ENCODE assay signal across 12 cellular contexts in the genomic region with DNA sequence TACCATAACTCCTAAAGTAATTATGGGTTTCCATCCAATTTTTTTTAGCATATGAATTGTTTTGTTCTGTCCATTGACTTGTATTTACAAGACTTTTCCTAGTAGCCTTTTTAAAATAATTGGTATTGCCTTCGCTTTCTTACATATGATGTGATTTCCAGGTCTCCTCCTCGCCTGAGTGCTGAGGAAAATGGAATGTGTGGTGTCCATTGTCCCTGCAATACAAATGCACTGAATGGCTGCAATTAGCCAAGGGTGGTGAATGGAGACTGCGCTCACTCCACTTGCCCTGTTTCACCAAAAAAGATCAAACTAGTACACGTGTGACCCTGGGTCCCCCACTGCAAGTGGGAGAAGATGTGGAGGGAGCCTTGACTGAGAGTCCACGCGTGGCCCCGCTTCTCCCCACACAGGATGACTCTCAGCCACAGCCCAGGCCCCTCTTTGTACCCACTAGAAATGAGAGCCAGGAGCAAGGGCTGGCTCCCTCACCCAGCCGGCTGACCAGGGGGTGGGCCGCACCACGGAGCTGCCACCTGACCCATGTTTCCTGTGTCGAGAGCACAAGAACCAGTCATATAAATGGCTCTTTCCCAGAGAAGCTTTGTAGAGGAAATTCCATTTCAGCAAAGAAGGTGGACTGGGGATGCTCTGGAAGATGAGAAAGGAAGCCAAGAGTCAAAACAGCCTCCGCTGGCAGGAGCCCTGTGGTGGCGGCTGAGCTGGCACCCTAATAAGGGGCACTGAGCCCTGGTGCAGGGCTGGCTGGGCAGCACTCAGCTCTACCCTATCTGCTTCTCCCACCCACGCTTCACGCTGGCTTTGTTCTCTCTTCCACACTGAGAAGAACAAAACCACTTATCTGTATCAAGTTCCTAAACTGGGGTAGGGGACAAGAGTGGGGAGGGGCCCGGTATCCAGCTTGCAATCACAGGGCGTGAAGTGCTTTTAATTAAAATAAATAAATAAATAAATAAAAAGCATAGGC. TPM values are rescaled to one million over a fixed set of nuclear protein-coding genes. Genes with fewer than 3 reads are reported as not detected.
DNase-seq lines count a peak whose midpoint lies in the region; ATAC-seq, FAIRE-seq and TF ChIP-seq lines count a peak whose summit lies in the region.
"Had no signal": no experiment of that assay in that cellular context is flagged by ENCODE, and none has a peak within 500 bp of the region (broad histone marks: within the 10 kb centered on the region; RNA-seq: fewer than 3 reads in every experiment).

No MANE protein-coding gene starts in this region.

- H3K9me3 Mint-ChIP-seq in natural killer cell: no peaks in the 10 kb centered on the region
- H3K9me3 Mint-ChIP-seq: activated naive CD4-positive, alpha-beta T cell treated with anti-CD3 and anti-CD28 coated beads, Interleukin-2, amount 10 ng/mL, durations not matched to agents 7 days and 5 days; mesothelial cell of epicardium had no signal

- H3K4me1 Mint-ChIP-seq in natural killer cell: peaks cover 76 to 83% of the 10 kb centered on the region in 2 donors

- intact Hi-C loops in right lobe of liver (cut with DNase I) (no loop called here), HepG2 (cut with micrococcal nuclease; ENCODE audit: unreplicated experiment) (no loop called here), K562 (cut with micrococcal nuclease) (loop anchor here (2.0 kb wide), 1 partner anchor 49 kb away; no protein-coding TSS in a partner anchor), natural killer cell (cut with micrococcal nuclease) (no loop called here), aorta (cut with DNase I) (no loop called here)

- DNase-seq in right lobe of liver (peak in 2 of 3 donors; percentile 13 to 43), HepG2 (ENCODE audit: low spot score) (no peak), K562 (ENCODE audit: extremely low read depth in 1 of 4, low spot score in 3 of 4) (no peak), natural killer cell (no peak), aorta (peak; percentile 26 to 51), HK-2 (ENCODE audit: unreplicated experiment) (no peak)
- DNase-seq: activated naive CD4-positive, alpha-beta T cell treated with anti-CD3 and anti-CD28 coated beads, Interleukin-2, amount 10 ng/mL, durations not matched to agents 7 days and 5 days; NCI-H2081 treated with DMSO at 0.1 percent for 48 hours had no signal

- H2AFZ ChIP-seq in HepG2 (ENCODE audit: low read length) (no peak overlapping the region), K562 (ENCODE audit: low read depth, low read length) (no peak overlapping the region)

- peaks cover 7% of the 10 kb centered on the region for H3K36me3 Mint-ChIP-seq in natural killer cell

- peak overlapping the region; percentile 71 for H3K4me3 Mint-ChIP-seq in natural killer cell
- H3K4me3 Mint-ChIP-seq: activated naive CD4-positive, alpha-beta T cell treated with anti-CD3 and anti-CD28 coated beads, Interleukin-2, amount 10 ng/mL, durations not matched to agents 7 days and 5 days; mesothelial cell of epicardium had no signal

- TF ChIP-seq EP300 in HepG2 (IDR thresholded peaks at IDR 0.05; ENCODE audit: low read depth in 2 of 2, low read length in 2 of 2): no peak
- no peak for TF ChIP-seq EP300 in HepG2 (CRISPR knock-in tag; IDR thresholded peaks at IDR 0.05; ENCODE audit: borderline replicate concordance)
- TF ChIP-seq EP300 in K562 (IDR thresholded peaks at IDR 0.05; ENCODE audit: low read length): no peak

- FAIRE-seq in HepG2 (lab: Jason Lieb, UNC): no peak
- FAIRE-seq in K562 (lab: Jason Lieb, UNC): no peak
- FAIRE-seq: bronchial epithelial cell had no signal

- in situ Hi-C loops in HepG2 (cut with HindIII; ENCODE audit: extremely low pct_ligation_motif_present, low pct_unique_long_range_greater_than_20kb): no loop called here
- in situ Hi-C loops in K562 (cut with MboI): no loop called here

- POLR2A ChIA-PET in HepG2 (lab: Yijun Ruan, JAX): no interaction called here
- POLR2A ChIA-PET in K562 (lab: Yijun Ruan, JAX): interaction anchor here (0.8 to 1.1 kb wide), 4 partner anchors 12 to 225 kb away, joined by 3 to 4 read pairs (median 4); no protein-coding TSS in a partner anchor

- no peak for TF ChIP-seq CTCF in right lobe of liver (IDR thresholded peaks at IDR 0.05)
- no peak for TF ChIP-seq CTCF in HepG2 (CRISPR knock-in tag; IDR thresholded peaks at IDR 0.05)
- no peak for TF ChIP-seq CTCF in K562 (IDR thresholded peaks at IDR 0.05 in 2 of 3, conservative IDR thresholded peaks at IDR 0.05 in 1 of 3; ENCODE audit: insufficient read depth in 2 of 3, low read depth in 1 of 3, low read length in 3 of 3)
- no peak for TF ChIP-seq CTCF in natural killer cell (IDR thresholded peaks at IDR 0.05)

- H3K27me3 ChIP-seq in right lobe of liver: no peaks in the 10 kb centered on the region
- no peaks in the 10 kb centered on the region for H3K27me3 ChIP-seq in HepG2 (ENCODE audit: control insufficient read depth in 1 of 2, insufficient read depth in 2 of 2, low read length in 2 of 2)
- H3K27me3 ChIP-seq in K562 (ENCODE audit: control insufficient read depth in 2 of 2, insufficient read depth in 2 of 2, low read length in 2 of 2): no peaks in the 10 kb centered on the region
- no peaks in the 10 kb centered on the region for H3K27me3 ChIP-seq in aorta (ENCODE audit: control insufficient read depth in 1 of 2, insufficient read depth in 2 of 2, low read length in 1 of 2)

- no peak overlapping the region for H3K27ac ChIP-seq in right lobe of liver
- H3K27ac ChIP-seq in HepG2 (ENCODE audit: extremely low read length, insufficient read depth, low read length): no peak overlapping the region
- peak overlapping the region; percentile 68; the same call in 2 of the 3 replicates for H3K27ac ChIP-seq in K562 (ENCODE audit: extremely low read depth, low read depth, low read length)
- no peak overlapping the region for H3K27ac ChIP-seq in aorta (ENCODE audit: low read depth in 1 of 2, low read length in 2 of 2)

- H3K79me2 ChIP-seq in HepG2 (ENCODE audit: insufficient read depth, low read length) (no peaks in the 10 kb centered on the region), K562 (ENCODE audit: control insufficient read depth, insufficient read depth, low read length) (peaks cover 7% of the 10 kb centered on the region; the same call in 2 of the 3 replicates)

- no peaks in the 10 kb centered on the region for H3K4me1 ChIP-seq in right lobe of liver
- no peaks in the 10 kb centered on the region for H3K4me1 ChIP-seq in HepG2 (ENCODE audit: insufficient read depth, low read length)
- H3K4me1 ChIP-seq in K562 (replicated peaks in 1 of 2; ENCODE audit: control insufficient read depth in 2 of 2, insufficient read depth in 2 of 2, low read length in 2 of 2): peaks cover 51 to 53% of the 10 kb centered on the region in 2 experiments
- no peaks in the 10 kb centered on the region for H3K4me1 ChIP-seq in aorta (ENCODE audit: control insufficient read depth in 1 of 2, insufficient read depth in 2 of 2, low read length in 2 of 2)

- no TSS peak for BruUV-seq in HepG2 (replicated peaks; lab: Mats Ljungman, UMichigan)
- no TSS peak for BruUV-seq in K562 (replicated peaks; lab: Mats Ljungman, UMichigan)

- H3K4me3 ChIP-seq in right lobe of liver (no peak overlapping the region), HepG2 (replicated peaks in 1 of 3; ENCODE audit: insufficient read depth in 1 of 3, low read depth in 2 of 3, low read length in 3 of 3) (no peak overlapping the region), K562 (no peak overlapping the region), aorta (ENCODE audit: low read length in 2 of 2) (no peak overlapping the region)

- 88% methylated on average over 9 of the region's 17 CpGs for WGBS in right lobe of liver (ENCODE audit: insufficient coverage, low coverage, low lambda C conversion rate, missing lambda C conversion rate)
- WGBS in HepG2 (ENCODE audit: low lambda C conversion rate): 95% methylated on average over 16 of the region's 17 CpGs
- 73% methylated on average over 12 of the region's 17 CpGs for WGBS in K562 (ENCODE audit: insufficient coverage, low coverage, missing lambda C conversion rate)
- WGBS in aorta, 2 donors: 83% methylated on average over 17 of the region's 17 CpGs

- TF ChIP-seq POLR2A in right lobe of liver (IDR thresholded peaks at IDR 0.05) (no peak), HepG2 (IDR thresholded peaks at IDR 0.05; ENCODE audit: insufficient read depth in 1 of 2, low read depth in 2 of 2, low read length in 2 of 2) (no peak), K562 (conservative IDR thresholded peaks at IDR 0.05) (no peak)

- no peaks in the 10 kb centered on the region for H3K9me3 ChIP-seq in right lobe of liver
- no peaks in the 10 kb centered on the region for H3K9me3 ChIP-seq in HepG2 (ENCODE audit: low read length)
- H3K9me3 ChIP-seq in K562 (replicated peaks; ENCODE audit: control insufficient read depth, insufficient read depth, low read depth, low read length): no peaks in the 10 kb centered on the region
- H3K9me3 ChIP-seq in aorta (ENCODE audit: control insufficient read depth, low read length): no peaks in the 10 kb centered on the region

- peaks cover 2% of the 10 kb centered on the region for H3K9me1 ChIP-seq in K562 (ENCODE audit: control insufficient read depth, insufficient read depth, low read length)

- no peak overlapping the region for H3K9ac ChIP-seq in HepG2 (ENCODE audit: insufficient read depth, low read depth, low read length)
- H3K9ac ChIP-seq in K562 (ENCODE audit: insufficient read depth in 1 of 2, low read depth in 2 of 2, low read length in 2 of 2): peak overlapping the region in 1 of 2 experiments; percentile 78; a peak in 2 of 4 replicates

- H3K27ac Mint-ChIP-seq in natural killer cell: peak overlapping the region; percentile 87 to 93
- H3K27ac Mint-ChIP-seq: activated naive CD4-positive, alpha-beta T cell treated with anti-CD3 and anti-CD28 coated beads, Interleukin-2, amount 10 ng/mL, durations not matched to agents 7 days and 5 days had no signal

- no peak for ATAC-seq in right lobe of liver
- ATAC-seq in HepG2: no peak
- no peak for ATAC-seq in K562
- ATAC-seq in natural killer cell: peak in 1 of 3 donors; percentile 7
- no peak for ATAC-seq in aorta (ENCODE audit: low FRiP score)
- ATAC-seq in GM19035 (IDR thresholded peaks at IDR 0.05; ENCODE audit: unreplicated experiment): no peak
- ATAC-seq in GM18517 (IDR thresholded peaks at IDR 0.05; ENCODE audit: unreplicated experiment): no peak

- no peaks in the 10 kb centered on the region for H4K20me1 ChIP-seq in HepG2 (ENCODE audit: insufficient read depth, low read length)
- H4K20me1 ChIP-seq in K562 (replicated peaks; ENCODE audit: control insufficient read depth, insufficient read depth, low read length): no peaks in the 10 kb centered on the region

- H3K4me2 ChIP-seq in HepG2 (ENCODE audit: low read depth, low read length) (no peak overlapping the region), K562 (ENCODE audit: insufficient read depth, low read length) (no peak overlapping the region)

- no peaks in the 10 kb centered on the region for H3K27me3 Mint-ChIP-seq in natural killer cell (ENCODE audit: low read depth in 2 of 2)
- H3K27me3 Mint-ChIP-seq: activated naive CD4-positive, alpha-beta T cell treated with anti-CD3 and anti-CD28 coated beads, Interleukin-2, amount 10 ng/mL, durations not matched to agents 7 days and 5 days had no signal

- CTCF ChIA-PET in HepG2 (lab: Yijun Ruan, JAX; ENCODE audit: low intra/inter-chr PET ratio, low total read pairs) (no interaction called here), K562 (lab: Yijun Ruan, JAX; ENCODE audit: low intra/inter-chr PET ratio) (no interaction called here)

- H3K36me3 ChIP-seq in right lobe of liver (peaks cover 0 to 4% (median 0%) of the 10 kb centered on the region in 4 donors), HepG2 (replicated peaks in 1 of 2; ENCODE audit: control insufficient read depth in 1 of 2, insufficient read depth in 2 of 2, low read length in 2 of 2) (peaks cover 11 to 42% of the 10 kb centered on the region in 2 experiments), K562 (ENCODE audit: control insufficient read depth, insufficient read depth, low read length) (peaks cover 43% of the 10 kb centered on the region), aorta (ENCODE audit: control insufficient read depth in 1 of 2, insufficient read depth in 2 of 2, low read length in 1 of 2) (no peaks in the 10 kb centered on the region)

- TF ChIP-seq RAD21 in HepG2 (CRISPR knock-in tag; IDR thresholded peaks at IDR 0.05): no peak
- no peak for TF ChIP-seq RAD21 in K562 (CRISPR knock-in tag; conservative IDR thresholded peaks at IDR 0.05 in 1 of 2, IDR thresholded peaks at IDR 0.05 in 1 of 2)

RNA-seq across cellular contexts. Expression of gene FAM53B, which starts 52.4 kb away (rescaled TPM):
- total RNA-seq in right lobe of liver (10 to 100 TPM in 1 of 6 experiments, 1 to 10 TPM in 5; 4.4 to 10.8 (median 4.8) TPM), HepG2 (2016; rRNA removed; fragmentation: Illumina TruSeq; extraction: Trizol) (17.6 and 19.3 TPM in 2 replicates), K562 (2014; rRNA removed) (11.9 and 17.2 TPM in 2 replicates), K562 (2014; rRNA removed; fragmentation: Illumina TruSeq; extraction: Trizol) (4.2 and 5.0 TPM in 2 replicates), K562 (2015; rRNA removed; fragmentation: Illumina TruSeq; extraction: Trizol) (10.6 and 10.8 TPM in 2 replicates), K562 (2021) (16.5 and 17.0 TPM in 2 replicates), natural killer cell (100 to 1,000 TPM in 2 of 3 donors, 10 to 100 TPM in 1; 77.4 to 172 (median 121) TPM), aorta (10 to 100 TPM; 13.4 to 20.6 TPM)
- 37.4 and 40.4 TPM in 2 replicates for total RNA-seq in HepG2 (2016; cell fraction: cytosol; rRNA removed; fragmentation: Illumina TruSeq; extraction: Trizol; ENCODE audit: low read depth)
- total RNA-seq in HepG2 (2016; cell fraction: insoluble cytoplasmic fraction; rRNA removed; fragmentation: Illumina TruSeq; extraction: Trizol): 15.2 and 19.1 TPM in 2 replicates
- 19.0 and 21.2 TPM in 2 replicates for total RNA-seq in HepG2 (2016; cell fraction: membrane; rRNA removed; fragmentation: Illumina TruSeq; extraction: Trizol)
- 13.6 and 18.0 TPM in 2 replicates for total RNA-seq in HepG2 (2016; cell fraction: nucleus; rRNA removed; fragmentation: Illumina TruSeq; extraction: Trizol)
- polyA plus RNA-seq in HepG2 (2011; rRNA removed) (5.8 and 6.4 TPM in 2 replicates), K562 (2011; rRNA removed) (3.9 and 4.5 TPM in 2 replicates), K562 (2014; fragmentation: Illumina TruSeq; extraction: Trizol) (5.0 and 7.5 TPM in 2 replicates), K562 (2014; fragmentation: Nextera tagmentation; extraction: Ambion mirVana) (under 1 TPM; 0.03 to 0.08 TPM), K562 (2014; rRNA removed) (6.5 and 6.6 TPM in 2 replicates), aorta (1 to 10 TPM; 5.1 to 5.9 TPM)
- polyA plus RNA-seq in HepG2 (2011; cell fraction: cytosol; rRNA removed): 4.7 and 7.2 TPM in 2 replicates
- polyA plus RNA-seq in HepG2 (2011; cell fraction: nucleus; rRNA removed): 7.7 and 11.9 TPM in 2 replicates
- 3.5 and 5.6 TPM in 2 replicates for polyA plus RNA-seq in HepG2 (2012)
- polyA plus RNA-seq in HepG2 (2016; cell fraction: cytosol; fragmentation: Illumina TruSeq; extraction: Trizol; ENCODE audit: low read depth): 0.71 and 0.72 TPM in 2 replicates
- 10.3 and 11.4 TPM in 2 replicates for polyA plus RNA-seq in HepG2 (2016; cell fraction: insoluble cytoplasmic fraction; fragmentation: Illumina TruSeq; extraction: Trizol; ENCODE audit: low read depth)
- 3.6 and 4.1 TPM in 2 replicates for polyA plus RNA-seq in HepG2 (2016; cell fraction: membrane; fragmentation: Illumina TruSeq; extraction: Trizol; ENCODE audit: low read depth)
- 13.5 and 14.8 TPM in 2 replicates for polyA plus RNA-seq in HepG2 (2016; cell fraction: nucleus; fragmentation: Illumina TruSeq; extraction: Trizol; ENCODE audit: insufficient read depth, low read depth)
- 28.7 and 33.7 TPM in 2 replicates for polyA minus RNA-seq in HepG2 (2011; rRNA and poly(A)+ RNA removed; ENCODE audit: low replicate concordance)
- polyA minus RNA-seq in HepG2 (2011; cell fraction: cytosol; rRNA and poly(A)+ RNA removed): 7.5 and 12.7 TPM in 2 replicates
- 9.5 and 10.1 TPM in 2 replicates for polyA minus RNA-seq in HepG2 (2011; cell fraction: nucleus; rRNA and poly(A)+ RNA removed)
- 11.6 and 20.0 TPM in 2 replicates for total RNA-seq in K562 (2011; cell fraction: chromatin; rRNA removed; ENCODE audit: low replicate concordance)
- total RNA-seq in K562 (2011; cell fraction: nucleolus; rRNA removed): 13.0 and 13.7 TPM in 2 replicates
- 8.9 and 12.2 TPM in 2 replicates for total RNA-seq in K562 (2011; cell fraction: nucleoplasm; rRNA removed)
- 5.1 and 9.0 TPM in 2 replicates for polyA plus RNA-seq in K562 (2011; cell fraction: cytosol; rRNA removed)
- 5.9 and 8.3 TPM in 2 replicates for polyA plus RNA-seq in K562 (2011; cell fraction: nucleus; rRNA removed)
- polyA plus RNA-seq in K562 (2012): 7.8 and 8.4 TPM in 2 replicates
- 6.9 and 7.9 TPM in 2 replicates for polyA minus RNA-seq in K562 (2011; rRNA and poly(A)+ RNA removed)
- 10.2 and 11.9 TPM in 2 replicates for polyA minus RNA-seq in K562 (2011; cell fraction: cytosol; rRNA and poly(A)+ RNA removed)
- 5.5 and 9.6 TPM in 2 replicates for polyA minus RNA-seq in K562 (2011; cell fraction: nucleus; rRNA and poly(A)+ RNA removed)

Comparison
In these comparisons a context has a peak if more than half of its experiments do, and no peak if none do; other contexts are left out.
1. DNase-seq: peak in right lobe of liver (2 of 3) and aorta (2 of 2); none in HepG2 (single experiment), K562 (0 of 4), natural killer cell (single experiment) and HK-2 (single experiment).